ENCODE assay signal across 9 cellular contexts in the genomic region with DNA sequence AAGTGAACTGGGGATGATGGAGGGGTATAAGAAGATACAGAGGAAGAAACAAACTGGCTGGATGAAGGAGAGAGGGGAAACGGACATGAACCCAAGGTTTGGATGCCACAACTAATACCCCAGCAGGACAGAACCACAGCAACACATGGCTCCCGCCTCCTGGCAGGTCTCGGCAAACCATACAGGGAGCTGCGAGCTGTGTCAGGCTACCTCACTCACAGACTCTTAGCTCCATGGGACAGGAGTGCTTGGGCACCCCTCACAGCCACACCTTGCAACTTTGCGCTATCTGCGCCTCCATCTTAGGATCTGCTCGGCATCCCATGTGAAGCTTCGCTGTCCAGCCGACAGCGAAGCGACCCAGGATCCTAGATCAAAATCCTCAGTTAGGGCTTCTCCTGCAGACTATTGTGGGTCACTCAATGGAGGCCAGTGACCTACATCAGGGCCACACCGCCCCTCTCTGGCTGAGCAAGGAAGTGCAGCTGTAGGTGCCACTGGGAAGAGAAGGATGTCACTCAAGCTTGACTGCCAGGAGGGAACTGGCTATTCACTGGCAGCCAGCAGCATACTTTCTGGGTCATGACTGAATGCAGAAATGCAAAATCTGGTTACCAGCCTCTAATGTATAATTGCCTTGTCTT.
A peak's percentile ranks its signal among the peaks of the same experiment; 100 is the strongest.
DNase-seq lines count a peak whose midpoint lies in the region; ATAC-seq and TF ChIP-seq lines count a peak whose summit lies in the region.
"Had no signal": no experiment of that assay in that cellular context is flagged by ENCODE, and none has a peak within 500 bp of the region (broad histone marks: within the 10 kb centered on the region; RNA-seq: fewer than 3 reads in every experiment).

No MANE protein-coding gene starts in this region.

- no peak for ATAC-seq in CD8-positive, alpha-beta T cell
- ATAC-seq in GM19455 (IDR thresholded peaks at IDR 0.05; ENCODE audit: unreplicated experiment), result peak; percentile 57
- ATAC-seq in activated CD8-positive, alpha-beta T cell treated with anti-CD3 and anti-CD28 coated beads, Interleukin-2, amount 10 ng/mL, durations not matched to agents 7 days and 5 days, result peak; percentile 61
- ATAC-seq in GM18907 (IDR thresholded peaks at IDR 0.05; ENCODE audit: unreplicated experiment), result no peak

- peak; percentile 19 for TF ChIP-seq CTCF in CD8-positive, alpha-beta T cell (IDR thresholded peaks at IDR 0.05)
- TF ChIP-seq CTCF in fibroblast of villous mesenchyme (IDR thresholded peaks at IDR 0.05; ENCODE audit: insufficient read depth, low read depth, low read length) (peak; percentile 90), neural progenitor cell (IDR thresholded peaks at IDR 0.05) (peak; percentile 97), uterus (IDR thresholded peaks at IDR 0.05) (peak; percentile 59 to 76 (median 70))

- H3K27me3 ChIP-seq in CD8-positive, alpha-beta T cell (ENCODE audit: insufficient read depth, low read length), result no peaks in the 10 kb centered on the region
- no peaks in the 10 kb centered on the region for H3K27me3 ChIP-seq in neural progenitor cell
- no peaks in the 10 kb centered on the region for H3K27me3 ChIP-seq in uterus

- H3K9me3 ChIP-seq in CD8-positive, alpha-beta T cell (ENCODE audit: low read length), result no peaks in the 10 kb centered on the region
- H3K9me3 ChIP-seq in neural progenitor cell (ENCODE audit: low read depth), result no peaks in the 10 kb centered on the region
- no peaks in the 10 kb centered on the region for H3K9me3 ChIP-seq in uterus

- H3K9me3 Mint-ChIP-seq in CD8-positive, alpha-beta T cell, result no peaks in the 10 kb centered on the region
- H3K9me3 Mint-ChIP-seq in activated CD8-positive, alpha-beta T cell treated with anti-CD3 and anti-CD28 coated beads, Interleukin-2, amount 10 ng/mL, durations not matched to agents 7 days and 5 days (ENCODE audit: insufficient read depth), result no peaks in the 10 kb centered on the region
- no peaks in the 10 kb centered on the region for H3K9me3 Mint-ChIP-seq in neural progenitor cell
- H3K9me3 Mint-ChIP-seq: IgD-negative memory B cell had no signal

- POLR2A ChIA-PET in CD8-positive, alpha-beta T cell (lab: Charles Lee), result no interaction called here
- POLR2A ChIA-PET in activated CD8-positive, alpha-beta T cell treated with anti-CD3 and anti-CD28 coated beads, Interleukin-2, amount 10 ng/mL, durations not matched to agents 7 days and 5 days (lab: Charles Lee), result no interaction called here

- no peaks in the 10 kb centered on the region for H3K36me3 Mint-ChIP-seq in CD8-positive, alpha-beta T cell
- no peaks in the 10 kb centered on the region for H3K36me3 Mint-ChIP-seq in activated CD8-positive, alpha-beta T cell treated with anti-CD3 and anti-CD28 coated beads, Interleukin-2, amount 10 ng/mL, durations not matched to agents 7 days and 5 days (ENCODE audit: low read depth)
- H3K36me3 Mint-ChIP-seq in neural progenitor cell, result no peaks in the 10 kb centered on the region
- H3K36me3 Mint-ChIP-seq: IgD-negative memory B cell had no signal

- H4K20me1 ChIP-seq in neural progenitor cell (ENCODE audit: low read depth), result no peaks in the 10 kb centered on the region

- no peaks in the 10 kb centered on the region for H3K79me2 ChIP-seq in neural progenitor cell (ENCODE audit: low read depth)

- H2AFZ ChIP-seq in neural progenitor cell (replicated peaks), result peak overlapping the region; percentile 70

- no peaks in the 10 kb centered on the region for H3K4me1 Mint-ChIP-seq in CD8-positive, alpha-beta T cell (ENCODE audit: low read depth)
- no peaks in the 10 kb centered on the region for H3K4me1 Mint-ChIP-seq in activated CD8-positive, alpha-beta T cell treated with anti-CD3 and anti-CD28 coated beads, Interleukin-2, amount 10 ng/mL, durations not matched to agents 7 days and 5 days (ENCODE audit: low read depth)
- H3K4me1 Mint-ChIP-seq in neural progenitor cell, result peaks cover 8% of the 10 kb centered on the region
- H3K4me1 Mint-ChIP-seq: IgD-negative memory B cell had no signal

- H3K27ac ChIP-seq in CD8-positive, alpha-beta T cell (ENCODE audit: low read depth, low read length), result no peak overlapping the region
- H3K27ac ChIP-seq in neural progenitor cell (no peak overlapping the region), uterus (no peak overlapping the region)

- no peak overlapping the region for H3K4me3 Mint-ChIP-seq in CD8-positive, alpha-beta T cell
- no peak overlapping the region for H3K4me3 Mint-ChIP-seq in activated CD8-positive, alpha-beta T cell treated with anti-CD3 and anti-CD28 coated beads, Interleukin-2, amount 10 ng/mL, durations not matched to agents 7 days and 5 days
- H3K4me3 Mint-ChIP-seq in neural progenitor cell, result no peak overlapping the region
- H3K4me3 Mint-ChIP-seq: IgD-negative memory B cell had no signal

- no peaks in the 10 kb centered on the region for H3K36me3 ChIP-seq in CD8-positive, alpha-beta T cell (ENCODE audit: insufficient read depth, low read length)
- H3K36me3 ChIP-seq in neural progenitor cell, result no peaks in the 10 kb centered on the region
- H3K36me3 ChIP-seq in uterus, result no peaks in the 10 kb centered on the region

- peaks cover 2% of the 10 kb centered on the region for H3K27me3 Mint-ChIP-seq in CD8-positive, alpha-beta T cell (ENCODE audit: low read depth)
- H3K27me3 Mint-ChIP-seq in activated CD8-positive, alpha-beta T cell treated with anti-CD3 and anti-CD28 coated beads, Interleukin-2, amount 10 ng/mL, durations not matched to agents 7 days and 5 days (ENCODE audit: low read depth), result peaks cover 3% of the 10 kb centered on the region
- peaks cover 7% of the 10 kb centered on the region for H3K27me3 Mint-ChIP-seq in neural progenitor cell (ENCODE audit: insufficient read depth, low read depth)

- intact Hi-C loops in CD8-positive, alpha-beta T cell (cut with DNase I, micrococcal nuclease), result loop anchor here (2.0 to 5.0 kb wide), 3 partner anchors 376 to 951 kb away; no protein-coding TSS in a partner anchor
- intact Hi-C loops in uterus (cut with DNase I; ENCODE audit: low total_unique reads), result no loop called here

- peak overlapping the region; percentile 40 for H3K4me2 ChIP-seq in neural progenitor cell

- no peak for TF ChIP-seq POLR2A in uterus (IDR thresholded peaks at IDR 0.05)

- no peak overlapping the region for H3K27ac Mint-ChIP-seq in CD8-positive, alpha-beta T cell
- H3K27ac Mint-ChIP-seq in activated CD8-positive, alpha-beta T cell treated with anti-CD3 and anti-CD28 coated beads, Interleukin-2, amount 10 ng/mL, durations not matched to agents 7 days and 5 days, result no peak overlapping the region
- H3K27ac Mint-ChIP-seq in neural progenitor cell, result peak overlapping the region; percentile 26
- H3K27ac Mint-ChIP-seq: IgD-negative memory B cell had no signal

- H3K4me3 ChIP-seq in CD8-positive, alpha-beta T cell (ENCODE audit: low read depth, low read length), result no peak overlapping the region
- H3K4me3 ChIP-seq in fibroblast of villous mesenchyme (ENCODE audit: low read depth, low read length), result no peak overlapping the region
- H3K4me3 ChIP-seq in neural progenitor cell, result no peak overlapping the region
- H3K4me3 ChIP-seq in uterus, result no peak overlapping the region

- DNase-seq in CD8-positive, alpha-beta T cell, result peak in 4 of 7 experiments; percentile 10 to 60 (median 37)
- peak; percentile 39 for DNase-seq in NCI-H2029 (lab: John Stamatoyannopoulos, UW)
- DNase-seq in activated CD8-positive, alpha-beta T cell treated with anti-CD3 and anti-CD28 coated beads, Interleukin-2, amount 10 ng/mL, durations not matched to agents 7 days and 5 days, result peak; percentile 65
- DNase-seq in fibroblast of villous mesenchyme (ENCODE audit: low read depth), result peak; percentile 52
- DNase-seq in neural progenitor cell (ENCODE audit: low spot score), result peak; percentile 87
- DNase-seq in uterus, result peak; percentile 63

- no peak overlapping the region for H3K9ac ChIP-seq in neural progenitor cell

- no peaks in the 10 kb centered on the region for H3F3A ChIP-seq in neural progenitor cell (ENCODE audit: low read depth)

- CTCF ChIA-PET in CD8-positive, alpha-beta T cell (lab: Charles Lee), result interaction anchor here (0.8 to 1.3 kb wide), 2 partner anchors 9 to 952 kb away, joined by 3 to 5 read pairs; no protein-coding TSS in a partner anchor
- CTCF ChIA-PET in activated CD8-positive, alpha-beta T cell treated with anti-CD3 and anti-CD28 coated beads, Interleukin-2, amount 10 ng/mL, durations not matched to agents 7 days and 5 days (lab: Charles Lee), result interaction anchor here (0.6 to 3.0 kb wide), 9 partner anchors 11 to 378 kb away, joined by 3 to 49 read pairs (median 4); no protein-coding TSS in a partner anchor

- H3K4me1 ChIP-seq in CD8-positive, alpha-beta T cell (ENCODE audit: insufficient read depth, low read length), result no peaks in the 10 kb centered on the region
- H3K4me1 ChIP-seq in neural progenitor cell (no peaks in the 10 kb centered on the region), uterus (no peaks in the 10 kb centered on the region)

Comparison
In these comparisons a context has a peak if more than half of its experiments do, and no peak if none do; other contexts are left out.
1. ATAC-seq: peak in GM19455 (single experiment) and activated CD8-positive, alpha-beta T cell treated with anti-CD3 and anti-CD28 coated beads, Interleukin-2, amount 10 ng/mL, durations not matched to agents 7 days and 5 days (single experiment); none in CD8-positive, alpha-beta T cell (single experiment) and GM18907 (single experiment).
2. DNase-seq: peak in every context shown above with its lines; median percentile 87 in neural progenitor cell; 65 in activated CD8-positive, alpha-beta T cell treated with anti-CD3 and anti-CD28 coated beads, Interleukin-2, amount 10 ng/mL, durations not matched to agents 7 days and 5 days; 63 in uterus; 52 in fibroblast of villous mesenchyme; 39 in NCI-H2029; 37 in CD8-positive, alpha-beta T cell.
3. CTCF ChIP-seq: peak in every context shown above with its lines; median percentile 97 in neural progenitor cell; 90 in fibroblast of villous mesenchyme; 70 in uterus; 19 in CD8-positive, alpha-beta T cell.